Comparison of ENCODE assay signal across 1 cellular context in genomic region chr11:34302046-34302921, GRCh38.
TF ChIP-seq lines count a peak whose summit lies in the region.

No MANE protein-coding gene starts in this region.

TF ChIP-seq in GM12878, 131 proteins besides CTCF, POLR2A, EP300 and RAD21 (continued from another document):
- TF ChIP-seq CEBPB (IDR thresholded peaks at IDR 0.05; ENCODE audit: borderline replicate concordance in 1 of 2, low read depth in 2 of 2, low read length in 2 of 2): no peak
- no peak for TF ChIP-seq POLR2AphosphoS5 (IDR thresholded peaks at IDR 0.05; ENCODE audit: low read length)
- TF ChIP-seq NKRF (conservative IDR thresholded peaks at IDR 0.05): no peak
- TF ChIP-seq STAT1 (conservative IDR thresholded peaks at IDR 0.05): no peak
- TF ChIP-seq ATF3 (IDR thresholded peaks at IDR 0.05; ENCODE audit: borderline replicate concordance, extremely low read depth, low read depth, low read length): no peak
- TF ChIP-seq RBBP5 (conservative IDR thresholded peaks at IDR 0.05): no peak
- TF ChIP-seq GABPA (IDR thresholded peaks at IDR 0.05; ENCODE audit: low read depth): no peak
